In the genomic region with DNA sequence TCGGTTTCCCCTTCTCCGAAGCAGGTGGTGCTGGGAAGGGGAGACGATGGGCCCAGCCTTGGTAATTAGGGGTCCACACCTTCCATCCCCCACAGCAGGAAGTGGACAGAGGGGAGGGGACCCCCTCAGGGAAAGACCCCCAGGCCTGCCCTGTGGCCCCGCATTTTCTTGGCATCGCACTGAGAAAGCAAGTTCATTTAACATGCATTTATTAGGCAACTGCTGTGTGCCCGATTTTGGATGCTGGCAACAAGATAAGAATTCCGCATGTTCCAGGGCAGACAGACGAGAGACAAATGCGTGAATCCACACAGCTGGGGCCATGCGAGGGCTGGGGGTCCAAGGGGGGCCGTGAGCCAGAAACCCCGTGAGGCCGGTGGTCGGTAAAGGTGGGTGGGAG, we compare ENCODE assay signal across 22 cellular contexts. TPM values are rescaled to one million over a fixed set of nuclear protein-coding genes. Genes with fewer than 3 reads are reported as not detected.
DNase-seq lines count a peak whose midpoint lies in the region; ATAC-seq and TF ChIP-seq lines count a peak whose summit lies in the region.
"Had no signal": no experiment of that assay in that cellular context is flagged by ENCODE, and none has a peak within 500 bp of the region (broad histone marks: within the 10 kb centered on the region; RNA-seq: fewer than 3 reads in every experiment).

No MANE protein-coding gene starts in this region.

- no peaks in the 10 kb centered on the region for H3K9me3 ChIP-seq in Caco-2
- no peaks in the 10 kb centered on the region for H3K9me3 ChIP-seq in OCI-LY3 (ENCODE audit: insufficient read depth, low read length)
- H3K9me3 ChIP-seq in mesodermal cell (ENCODE audit: control insufficient read depth, low read length) = no peaks in the 10 kb centered on the region
- H3K9me3 ChIP-seq: ascending aorta had no signal

- peaks cover 1% of the 10 kb centered on the region for H3K4me1 Mint-ChIP-seq in Caco-2 (ENCODE audit: low read depth, unreplicated experiment)

- no peak for DNase-seq in Caco-2
- DNase-seq in coronary artery (ENCODE audit: low spot score) = no peak
- DNase-seq: activated CD8-positive, alpha-beta T cell treated with anti-CD3 and anti-CD28 coated beads, Interleukin-2, amount 10 ng/mL, durations not matched to agents 7 days and 5 days; activated naive CD4-positive, alpha-beta T cell treated with anti-CD3 and anti-CD28 coated beads for 36 hours; activated T-cell treated with anti-CD3 and anti-CD28 coated beads, Interleukin-2, amount 50 U/mL, for 4 hours; effector CD8-positive, alpha-beta T cell; GF-D8; head of caudate nucleus; KBM-7; left ventricle myocardium superior; NCI-H1694; NCI-H2227 treated with DMSO at 0.1 percent for 48 hours; NCI-H82; occipital lobe; PC-9; WERI-Rb-1 had no signal

- no peak for TF ChIP-seq POLR2A in GM18505 (IDR thresholded peaks at IDR 0.05; ENCODE audit: borderline replicate concordance, extremely low read depth, insufficient read depth, insufficient read length)

- H3K27ac ChIP-seq in OCI-LY3 (ENCODE audit: low read length) (peak overlapping the region; percentile 27), mesodermal cell (ENCODE audit: low read depth, low read length, severe bottlenecking) (peak overlapping the region; percentile 96), coronary artery (no peak overlapping the region)
- H3K27ac ChIP-seq: ascending aorta, PC-9, WERI-Rb-1 had no signal

- H3K36me3 Mint-ChIP-seq in Caco-2 (ENCODE audit: insufficient read depth, unreplicated experiment) = peaks cover 90% of the 10 kb centered on the region

- H3K79me2 ChIP-seq in OCI-LY3 (ENCODE audit: low read length) = peaks cover 62% of the 10 kb centered on the region

- H3K9ac ChIP-seq in OCI-LY3 (ENCODE audit: low read length) = peak overlapping the region; percentile 49; the same call in 1 of the 2 replicates

- 71 to 83% methylated on average over 11 to 12 of the region's 14 CpGs for WGBS in mesodermal cell (ENCODE audit: insufficient coverage in 2 of 2), 2 experiments

- no peaks in the 10 kb centered on the region for H3K27me3 ChIP-seq in Caco-2 (replicated peaks; ENCODE audit: control insufficient read depth, insufficient read depth, low read length)
- H3K27me3 ChIP-seq in OCI-LY3 (ENCODE audit: low read depth, low read length) = no peaks in the 10 kb centered on the region
- H3K27me3 ChIP-seq: ascending aorta had no signal

- H3K36me3 ChIP-seq in Caco-2 (ENCODE audit: control insufficient read depth, insufficient read depth, low read length) = peaks cover 3% of the 10 kb centered on the region
- no peaks in the 10 kb centered on the region for H3K36me3 ChIP-seq in OCI-LY3 (replicated peaks; ENCODE audit: low read depth, low read length)
- peaks cover 38% of the 10 kb centered on the region for H3K36me3 ChIP-seq in mesodermal cell (ENCODE audit: control insufficient read depth, insufficient read depth, low read length)
- H3K36me3 ChIP-seq: ascending aorta had no signal

- peak overlapping the region; percentile 96 for H3K27ac Mint-ChIP-seq in Caco-2 (ENCODE audit: unreplicated experiment)
- H3K27ac Mint-ChIP-seq: activated CD8-positive, alpha-beta T cell treated with anti-CD3 and anti-CD28 coated beads, Interleukin-2, amount 10 ng/mL, durations not matched to agents 7 days and 5 days; activated naive CD4-positive, alpha-beta T cell treated with anti-CD3 and anti-CD28 coated beads for 36 hours had no signal

- no peaks in the 10 kb centered on the region for H3K27me3 Mint-ChIP-seq in Caco-2 (ENCODE audit: insufficient read depth, unreplicated experiment)

- H4K20me1 ChIP-seq in OCI-LY3 (ENCODE audit: insufficient read depth, low read length) = peaks cover 22% of the 10 kb centered on the region; the same call in 1 of the 2 replicates

- no peaks in the 10 kb centered on the region for H3K9me3 Mint-ChIP-seq in Caco-2 (ENCODE audit: unreplicated experiment)
- H3K9me3 Mint-ChIP-seq: activated naive CD4-positive, alpha-beta T cell treated with anti-CD3 and anti-CD28 coated beads for 36 hours; activated T-cell treated with anti-CD3 and anti-CD28 coated beads, Interleukin-2, amount 50 U/mL, for 4 hours had no signal

- intact Hi-C loops in Caco-2 (cut with micrococcal nuclease; ENCODE audit: unreplicated experiment) = no loop called here

- H2AFZ ChIP-seq in OCI-LY3 (ENCODE audit: low read depth, low read length) = no peak overlapping the region
- H2AFZ ChIP-seq: PC-9 had no signal

- TF ChIP-seq CTCF in Caco-2 (IDR thresholded peaks at IDR 0.05; ENCODE audit: insufficient read depth in 1 of 2, low read depth in 1 of 2, low read length in 1 of 2, severe bottlenecking in 1 of 2, unreplicated experiment in 1 of 2) (no peak), OCI-LY3 (IDR thresholded peaks at IDR 0.05; ENCODE audit: low read depth, low read length) (no peak), coronary artery (IDR thresholded peaks at IDR 0.05) (no peak)

- ATAC-seq in GM18505 (IDR thresholded peaks at IDR 0.05; ENCODE audit: unreplicated experiment) = no peak
- no peak for ATAC-seq in GM21390 (IDR thresholded peaks at IDR 0.05; ENCODE audit: unreplicated experiment)
- ATAC-seq: activated CD8-positive, alpha-beta T cell treated with anti-CD3 and anti-CD28 coated beads, Interleukin-2, amount 10 ng/mL, durations not matched to agents 7 days and 5 days; activated T-cell treated with anti-CD3 and anti-CD28 coated beads, Interleukin-2, amount 50 U/mL, for 4 hours; left ventricle myocardium superior had no signal

- POLR2A ChIA-PET in Caco-2 (lab: Charles Lee) = no interaction called here

- CTCF ChIA-PET in Caco-2 (lab: Charles Lee) = no interaction called here

- H3K4me1 ChIP-seq in Caco-2 (peaks cover 78% of the 10 kb centered on the region), OCI-LY3 (ENCODE audit: low read length) (peaks cover 60% of the 10 kb centered on the region), mesodermal cell (ENCODE audit: control insufficient read depth, insufficient read depth, low read length, poor library complexity, severe bottlenecking) (peaks cover 49% of the 10 kb centered on the region)
- H3K4me1 ChIP-seq: ascending aorta had no signal

- no TSS peak for BruUV-seq in Caco-2 (replicated peaks; lab: Mats Ljungman, UMichigan)

- peak overlapping the region; percentile 74 for H3K4me3 Mint-ChIP-seq in Caco-2 (ENCODE audit: unreplicated experiment)
- H3K4me3 Mint-ChIP-seq: activated CD8-positive, alpha-beta T cell treated with anti-CD3 and anti-CD28 coated beads, Interleukin-2, amount 10 ng/mL, durations not matched to agents 7 days and 5 days; activated naive CD4-positive, alpha-beta T cell treated with anti-CD3 and anti-CD28 coated beads for 36 hours had no signal

- peak overlapping the region; percentile 71 for H3K4me2 ChIP-seq in OCI-LY3 (ENCODE audit: low read length)

- peak overlapping the region; percentile 32 for H3K4me3 ChIP-seq in Caco-2 (ENCODE audit: low read depth, low read length)
- H3K4me3 ChIP-seq in OCI-LY3 (ENCODE audit: low read length) = peak overlapping the region; percentile 61
- no peak overlapping the region for H3K4me3 ChIP-seq in mesodermal cell (ENCODE audit: extremely low read depth, insufficient read depth, low read length, poor library complexity, severe bottlenecking)
- H3K4me3 ChIP-seq in coronary artery = no peak overlapping the region
- H3K4me3 ChIP-seq: ascending aorta, PC-9 had no signal

RNA-seq across cellular contexts. Expression of a gene that starts 28.4 kb away (rescaled TPM):
- total RNA-seq in Caco-2 (2022) = 217 and 239 TPM in 2 replicates
- 119 TPM for polyA plus RNA-seq in mesodermal cell (2013, experiment 1 of 2)
- polyA plus RNA-seq in mesodermal cell (2013, experiment 2 of 2) = 101 TPM

RNA-seq across cellular contexts. Expression of a gene that starts 29.9 kb away (rescaled TPM):
- total RNA-seq in Caco-2 (2022) = 89.5 and 96.8 TPM in 2 replicates
- polyA plus RNA-seq in mesodermal cell (2013, experiment 1 of 2) = 70.0 TPM
- 54.2 TPM for polyA plus RNA-seq in mesodermal cell (2013, experiment 2 of 2)

RNA-seq across cellular contexts. Expression of a gene that starts 37.1 kb away (rescaled TPM):
- 13.0 and 16.6 TPM in 2 replicates for total RNA-seq in Caco-2 (2022)
- polyA plus RNA-seq in mesodermal cell (2013, experiment 1 of 2) = not detected
- not detected for polyA plus RNA-seq in mesodermal cell (2013, experiment 2 of 2)
- total RNA-seq: ascending aorta, left ventricle myocardium superior, occipital lobe, PC-9 had no signal

RNA-seq across cellular contexts. Expression of a gene that starts 41.3 kb away (rescaled TPM):
- total RNA-seq in Caco-2 (2022) = 57.7 and 60.4 TPM in 2 replicates
- polyA plus RNA-seq in mesodermal cell (2013, experiment 1 of 2) = 62.6 TPM
- 47.1 TPM for polyA plus RNA-seq in mesodermal cell (2013, experiment 2 of 2)

RNA-seq across cellular contexts. Expression of a gene that starts 45.9 kb away (rescaled TPM):
- 0.41 and 0.49 TPM in 2 replicates for total RNA-seq in Caco-2 (2022)
- polyA plus RNA-seq in mesodermal cell (2013, experiment 1 of 2) = 1.7 TPM
- polyA plus RNA-seq in mesodermal cell (2013, experiment 2 of 2) = 1.4 TPM
- total RNA-seq: activated CD8-positive, alpha-beta T cell treated with anti-CD3 and anti-CD28 coated beads, Interleukin-2, amount 10 ng/mL, durations not matched to agents 7 days and 5 days; ascending aorta; left ventricle myocardium superior; occipital lobe; T-helper 1 cell treated with Interleukin-12 subunit alpha and Interleukin-12 subunit beta and Interleukin-4 antibody, amounts not matched to agents 30 ng/mL and 1 ng/mL, for 36 hours had no signal

Comparison
In these comparisons a context has a peak if more than half of its experiments do, and no peak if none do; other contexts are left out.
1. H3K4me3 ChIP-seq: peak in Caco-2 (single experiment) and OCI-LY3 (single experiment); none in mesodermal cell (single experiment) and coronary artery (single experiment).
2. H3K27ac ChIP-seq: peak in OCI-LY3 (single experiment) and mesodermal cell (single experiment); none in coronary artery (0 of 2).